Comparison of ENCODE assay signal across 8 cellular contexts in genomic region chr9:124040186-124040920, GRCh38. TPM values are rescaled to one million over a fixed set of nuclear protein-coding genes. Genes with fewer than 3 reads are reported as not detected.
DNase-seq lines count a peak whose midpoint lies in the region; ATAC-seq and TF ChIP-seq lines count a peak whose summit lies in the region.

No MANE protein-coding gene starts in this region.

- POLR2A ChIA-PET in PC-3 (lab: Charles Lee; ENCODE audit: unreplicated experiment) = no interaction called here

- TF ChIP-seq CTCF in GM12865 (IDR thresholded peaks at IDR 0.05; ENCODE audit: insufficient read depth, low read depth, low read length, missing control alignments) (no peak), PC-3 (conservative IDR thresholded peaks at IDR 0.05; ENCODE audit: low read depth, low read length) (no peak), fibroblast of villous mesenchyme (IDR thresholded peaks at IDR 0.05; ENCODE audit: insufficient read depth, low read depth, low read length) (no peak), gastrocnemius medialis (IDR thresholded peaks at IDR 0.05 in 4 of 5, conservative IDR thresholded peaks at IDR 0.05 in 1 of 5) (no peak)

- H3K4me2 ChIP-seq in PC-3 (ENCODE audit: low read length) = no peak overlapping the region

- H3K79me2 ChIP-seq in PC-3 (ENCODE audit: low read length) = no peaks in the 10 kb centered on the region

- no peaks in the 10 kb centered on the region for H3K36me3 ChIP-seq in PC-3 (ENCODE audit: low read depth, low read length)
- no peaks in the 10 kb centered on the region for H3K36me3 ChIP-seq in gastrocnemius medialis

- no peak for DNase-seq in GM12865 (ENCODE audit: low read depth)
- DNase-seq in PC-3 = no peak
- DNase-seq in fibroblast of villous mesenchyme (ENCODE audit: low read depth) = peak; percentile 20
- DNase-seq in gastrocnemius medialis = no peak
- no peak for DNase-seq in ACHN
- no peak for DNase-seq in OCI-M1 (lab: John Stamatoyannopoulos, UW)

- CTCF ChIA-PET in PC-3 (lab: Charles Lee) = interaction anchor here (0.5 to 0.6 kb wide), 3 partner anchors 30 to 116 kb away, joined by 3 to 7 read pairs (median 3); no protein-coding TSS in a partner anchor

- H3K9me2 ChIP-seq in PC-3 (replicated peaks; ENCODE audit: low read length) = no peaks in the 10 kb centered on the region

- ATAC-seq in PC-3 = peak; percentile 36
- ATAC-seq in gastrocnemius medialis = no peak
- ATAC-seq in GM19023 (IDR thresholded peaks at IDR 0.05; ENCODE audit: unreplicated experiment) = no peak
- ATAC-seq in GM19328 (IDR thresholded peaks at IDR 0.05; ENCODE audit: unreplicated experiment) = no peak

- no peaks in the 10 kb centered on the region for H4K20me1 ChIP-seq in PC-3 (ENCODE audit: low read length)

- BruUV-seq in PC-3 (replicated peaks; lab: Mats Ljungman, UMichigan) = no TSS peak

- no peak overlapping the region for H3K9ac ChIP-seq in PC-3 (ENCODE audit: low read length)

- H3K27me3 ChIP-seq in PC-3 (ENCODE audit: low read length) (no peaks in the 10 kb centered on the region), gastrocnemius medialis (peaks cover 13 to 54% (median 24%) of the 10 kb centered on the region in 3 donors)

- H3F3A ChIP-seq in PC-3 (ENCODE audit: low read length, unreplicated experiment) = no peaks in the 10 kb centered on the region

- in situ Hi-C loops in gastrocnemius medialis (cut with MboI; ENCODE audit: low sequenced_read_pairs in 4 of 4) = loop anchor here in 3 of 4 donors (5.0 to 25.0 kb wide), 4 partner anchors 303 to 503 kb away; no protein-coding TSS in a partner anchor
- in situ Hi-C loops in ACHN (cut with HindIII; ENCODE audit: low pct_ligation_motif_present, low pct_unique_long_range_greater_than_20kb, low sequenced_read_pairs) = no loop called here

- H3K4me3 ChIP-seq in GM12865 (ENCODE audit: low read depth, low read length) (peak overlapping the region; percentile 19; the same call in 1 of the 2 replicates), PC-3 (ENCODE audit: low read length) (no peak overlapping the region), fibroblast of villous mesenchyme (ENCODE audit: low read depth, low read length) (peak overlapping the region; percentile 44), gastrocnemius medialis (peak overlapping the region; percentile 33 to 57 (median 48))

- H3K27ac ChIP-seq in PC-3 (ENCODE audit: low read length) (no peak overlapping the region), gastrocnemius medialis (no peak overlapping the region)

- no peak overlapping the region for H2AFZ ChIP-seq in PC-3 (ENCODE audit: low read length)

- H3K9me3 ChIP-seq in PC-3 (ENCODE audit: low read length) = no peaks in the 10 kb centered on the region
- H3K9me3 ChIP-seq in gastrocnemius medialis = no peaks in the 10 kb centered on the region

- no peak for TF ChIP-seq POLR2A in gastrocnemius medialis (IDR thresholded peaks at IDR 0.05)

- intact Hi-C loops in PC-3 (cut with micrococcal nuclease) (no loop called here), gastrocnemius medialis (cut with DNase I; ENCODE audit: low total_unique reads) (loop anchor here (10.0 kb wide), 1 partner anchor 636 kb away; no protein-coding TSS in a partner anchor)

- H3K4me1 ChIP-seq in PC-3 (ENCODE audit: insufficient read depth, low read length) (no peaks in the 10 kb centered on the region), gastrocnemius medialis (peaks cover 5 to 17% of the 10 kb centered on the region in 2 donors)

RNA-seq across cellular contexts. Expression of gene LHX2, which starts 28.8 kb away (rescaled TPM):
- total RNA-seq in PC-3 (2014; rRNA removed) = 1.1 TPM in 2 replicates
- not detected in 2 replicates for total RNA-seq in fibroblast of villous mesenchyme
- total RNA-seq in gastrocnemius medialis = not detected
